Comparison of ENCODE assay signal across 8 cellular contexts in genomic region chr1:111754964-111755320, GRCh38. TPM values are rescaled to one million over a fixed set of nuclear protein-coding genes. Genes with fewer than 3 reads are reported as not detected.
A peak's percentile ranks its signal among the peaks of the same experiment; 100 is the strongest.
DNase-seq lines count a peak whose midpoint lies in the region; ATAC-seq, FAIRE-seq and TF ChIP-seq lines count a peak whose summit lies in the region.

No MANE protein-coding gene starts in this region.

- peaks cover 0 to 12% (median 1%) of the 10 kb centered on the region in 5 donors for H3K36me3 Mint-ChIP-seq in naive thymus-derived CD4-positive, alpha-beta T cell

- FAIRE-seq in urothelium cell line (lab: Jason Lieb, UNC): no peak

- peaks cover 17 to 44% (median 24%) of the 10 kb centered on the region in 4 donors for H3K4me1 ChIP-seq in esophagus muscularis mucosa
- peaks cover 4 to 18% of the 10 kb centered on the region in 2 donors for H3K4me1 ChIP-seq in naive thymus-derived CD4-positive, alpha-beta T cell (ENCODE audit: control insufficient read depth in 2 of 2, insufficient read depth in 2 of 2, low read length in 2 of 2)

- H3K4me3 ChIP-seq in WERI-Rb-1 (ENCODE audit: low read depth, low read length): peak overlapping the region; percentile 59
- peak overlapping the region; percentile 73 to 87 (median 86) for H3K4me3 ChIP-seq in esophagus muscularis mucosa
- peak overlapping the region; percentile 87 for H3K4me3 ChIP-seq in naive thymus-derived CD4-positive, alpha-beta T cell (ENCODE audit: low read length)

- H3K9me3 Mint-ChIP-seq in naive thymus-derived CD4-positive, alpha-beta T cell: peaks cover 0 to 8% (median 0%) of the 10 kb centered on the region in 11 donors

- ATAC-seq in GM21619 (IDR thresholded peaks at IDR 0.05; ENCODE audit: unreplicated experiment): peak; percentile 3
- no peak for ATAC-seq in naive thymus-derived CD4-positive, alpha-beta T cell
- no peak for ATAC-seq in HG03442 (IDR thresholded peaks at IDR 0.05; ENCODE audit: unreplicated experiment)

- peak; percentile 62 for DNase-seq in DMS153 treated with DMSO at 0.1 percent for 48 hours (lab: John Stamatoyannopoulos, UW; ENCODE audit: unreplicated experiment)
- peak; percentile 68 for DNase-seq in NCI-H1105 treated with DMSO at 0.1 percent for 48 hours (lab: John Stamatoyannopoulos, UW)
- peak; percentile 56 for DNase-seq in WERI-Rb-1
- no peak for DNase-seq in esophagus muscularis mucosa (ENCODE audit: extremely low spot score)
- peak in 2 of 9 donors; percentile 35 to 55 for DNase-seq in naive thymus-derived CD4-positive, alpha-beta T cell
- DNase-seq in urothelium cell line (ENCODE audit: low spot score): peak; percentile 67

- CTCF ChIA-PET in naive thymus-derived CD4-positive, alpha-beta T cell (lab: Charles Lee): interaction anchor here (0.7 to 1.8 kb wide), 17 partner anchors 11 to 615 kb away, joined by 3 to 10 read pairs (median 3); partner anchors contain the start of gene INKA2

- peak overlapping the region; percentile 94 to 99 (median 98) for H3K27ac Mint-ChIP-seq in naive thymus-derived CD4-positive, alpha-beta T cell

- H3K36me3 ChIP-seq in WERI-Rb-1 (peaks cover 25% of the 10 kb centered on the region), esophagus muscularis mucosa (peaks cover 0 to 14% (median 7%) of the 10 kb centered on the region in 4 donors)
- peaks cover 0 to 10% (median 6%) of the 10 kb centered on the region in 3 experiments for H3K36me3 ChIP-seq in naive thymus-derived CD4-positive, alpha-beta T cell (ENCODE audit: control insufficient read depth in 2 of 3, insufficient read depth in 3 of 3, low read length in 3 of 3)

- H3K4me3 Mint-ChIP-seq in naive thymus-derived CD4-positive, alpha-beta T cell: peak overlapping the region; percentile 86 to 100 (median 94)

- H3K27me3 ChIP-seq in WERI-Rb-1 (ENCODE audit: insufficient read depth, low read depth, severe bottlenecking) (no peaks in the 10 kb centered on the region), esophagus muscularis mucosa (no peaks in the 10 kb centered on the region)
- H3K27me3 ChIP-seq in naive thymus-derived CD4-positive, alpha-beta T cell (ENCODE audit: control insufficient read depth in 2 of 2, insufficient read depth in 2 of 2, low read length in 2 of 2): no peaks in the 10 kb centered on the region

- intact Hi-C loops in esophagus muscularis mucosa (cut with DNase I): loop anchor here (2.0 to 5.0 kb wide), 2 partner anchors 40 to 273 kb away; no protein-coding TSS in a partner anchor
- intact Hi-C loops in naive thymus-derived CD4-positive, alpha-beta T cell (cut with micrococcal nuclease): loop anchor here (1.0 to 10.0 kb wide), 23 partner anchors 14 to 1723 kb away; partner anchors contain the start of genes ATP5PB (in 2 of the 2), INKA2 (in 2 of the 2), LRIF1 (in 2 of the 2) and WDR77 (in 2 of the 2)

- H3K27me3 Mint-ChIP-seq in naive thymus-derived CD4-positive, alpha-beta T cell: peaks cover 0 to 2% (median 0%) of the 10 kb centered on the region in 5 donors

- peak overlapping the region; percentile 86 for H3K27ac ChIP-seq in WERI-Rb-1
- peak overlapping the region; percentile 84 to 95 (median 91) for H3K27ac ChIP-seq in esophagus muscularis mucosa (replicated peaks in 1 of 4)
- peak overlapping the region; percentile 92 for H3K27ac ChIP-seq in naive thymus-derived CD4-positive, alpha-beta T cell (ENCODE audit: low read depth, low read length)

- no peak for TF ChIP-seq CTCF in WERI-Rb-1 (IDR thresholded peaks at IDR 0.05; ENCODE audit: low read depth, low read length)
- TF ChIP-seq CTCF in esophagus muscularis mucosa (IDR thresholded peaks at IDR 0.05): no peak

- H3K4me1 Mint-ChIP-seq in naive thymus-derived CD4-positive, alpha-beta T cell: peaks cover 24 to 49% (median 39%) of the 10 kb centered on the region in 7 donors

- under 1% methylated on average over 12 of the region's 12 CpGs for WGBS in esophagus muscularis mucosa

- TF ChIP-seq EP300 in esophagus muscularis mucosa (IDR thresholded peaks at IDR 0.05): no peak

- no peaks in the 10 kb centered on the region for H3K9me3 ChIP-seq in WERI-Rb-1 (ENCODE audit: severe bottlenecking)
- H3K9me3 ChIP-seq in esophagus muscularis mucosa: no peaks in the 10 kb centered on the region
- H3K9me3 ChIP-seq in naive thymus-derived CD4-positive, alpha-beta T cell (ENCODE audit: control insufficient read depth in 2 of 3, low read length in 3 of 3): no peaks in the 10 kb centered on the region

- no peak for TF ChIP-seq POLR2A in esophagus muscularis mucosa (IDR thresholded peaks at IDR 0.05; ENCODE audit: low read depth)

- POLR2A ChIA-PET in naive thymus-derived CD4-positive, alpha-beta T cell (lab: Charles Lee): interaction anchor here (0.6 to 2.6 kb wide), 19 partner anchors 13 to 307 kb away, joined by 3 to 16 read pairs (median 3); no protein-coding TSS in a partner anchor

RNA-seq across cellular contexts. Expression of gene DDX20, which starts 0.8 kb away (rescaled TPM):
- 10 to 100 TPM in 3 of 4 donors, 1 to 10 TPM in 1; 9.5 to 19.9 (median 13.1) TPM for total RNA-seq in esophagus muscularis mucosa
- total RNA-seq in naive thymus-derived CD4-positive, alpha-beta T cell: 10 to 100 TPM; 12.7 to 27.0 (median 18.7) TPM
- 10 to 100 TPM; 11.6 to 20.7 TPM for polyA plus RNA-seq in naive thymus-derived CD4-positive, alpha-beta T cell

RNA-seq across cellular contexts. Expression of gene INKA2, which starts 15.7 kb away (rescaled TPM):
- 10 to 100 TPM in 1 of 4 donors, 1 to 10 TPM in 3; 4.0 to 10.8 (median 8.5) TPM for total RNA-seq in esophagus muscularis mucosa
- 1 to 10 TPM in 2 of 5 experiments, under 1 TPM in 1, not detected in 2; 0.94 to 5.6 (median 2.3) TPM for total RNA-seq in naive thymus-derived CD4-positive, alpha-beta T cell
- not detected for polyA plus RNA-seq in naive thymus-derived CD4-positive, alpha-beta T cell
